11 cellular contexts compared by ENCODE assay signal in the genomic region with DNA sequence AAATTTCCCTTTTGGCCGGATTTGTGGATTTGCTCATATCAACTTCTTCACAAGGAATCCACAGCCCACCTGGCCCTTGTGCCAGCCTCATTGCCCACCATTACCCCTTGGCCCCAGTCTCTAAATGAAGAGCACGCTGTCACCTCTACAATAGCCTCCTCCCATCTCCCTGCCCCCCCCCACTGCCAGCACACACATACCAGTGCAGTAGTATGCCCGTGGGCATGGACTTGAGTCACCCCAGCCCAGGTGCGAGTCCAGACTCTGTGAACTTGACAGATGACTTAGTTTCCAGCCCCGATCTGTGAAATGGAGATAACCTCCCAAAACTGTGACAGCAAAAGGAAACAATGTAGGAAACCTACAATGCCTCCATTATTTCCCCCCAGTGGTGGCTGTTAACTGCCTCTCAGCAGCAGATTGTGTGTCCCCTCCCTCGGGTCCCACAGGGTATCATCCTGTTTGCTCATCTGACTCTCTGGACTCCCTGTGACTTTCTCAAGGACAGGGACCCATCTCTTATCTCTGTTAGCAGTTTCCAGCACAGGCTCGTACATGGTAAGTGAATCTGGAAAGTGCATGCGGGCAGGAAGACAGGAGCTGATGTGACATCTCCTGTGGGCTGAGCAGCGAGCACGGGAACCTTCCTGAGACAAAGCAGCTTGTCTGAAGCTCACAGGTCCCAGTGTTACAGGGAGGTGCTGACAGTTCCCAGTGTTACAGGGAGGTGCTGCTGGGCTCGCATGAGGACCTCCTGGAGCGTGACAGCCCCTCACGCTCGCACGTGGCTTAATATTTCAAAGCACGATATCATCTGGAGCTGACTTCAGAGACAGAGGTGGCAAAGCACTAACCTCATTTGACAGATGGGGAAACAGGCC. TPM values are rescaled to one million over a fixed set of nuclear protein-coding genes. Genes with fewer than 3 reads are reported as not detected.
DNase-seq lines count a peak whose midpoint lies in the region; ATAC-seq and TF ChIP-seq lines count a peak whose summit lies in the region.
"Had no signal": no experiment of that assay in that cellular context is flagged by ENCODE, and none has a peak within 500 bp of the region (broad histone marks: within the 10 kb centered on the region; RNA-seq: fewer than 3 reads in every experiment).

No MANE protein-coding gene starts in this region.

- TF ChIP-seq CTCF in PC-3 (conservative IDR thresholded peaks at IDR 0.05; ENCODE audit: low read depth, low read length) = no peak
- no peak for TF ChIP-seq CTCF in brain microvascular endothelial cell (IDR thresholded peaks at IDR 0.05; ENCODE audit: low read depth, low read length, missing control alignments)

- H3K9me3 Mint-ChIP-seq in activated naive CD8-positive, alpha-beta T cell (ENCODE audit: low read depth) = no peaks in the 10 kb centered on the region

- peaks cover 61% of the 10 kb centered on the region for H3K4me1 ChIP-seq in PC-3 (ENCODE audit: insufficient read depth, low read length)

- no peaks in the 10 kb centered on the region for H3K9me2 ChIP-seq in PC-3 (replicated peaks; ENCODE audit: low read length)

- intact Hi-C loops in PC-3 (cut with micrococcal nuclease) = no loop called here

- CTCF ChIA-PET in PC-3 (lab: Charles Lee) = interaction anchor here (1.6 kb wide), 1 partner anchor 86 kb away, joined by 7 read pairs; no protein-coding TSS in a partner anchor

- no peak overlapping the region for H3K4me3 Mint-ChIP-seq in activated naive CD8-positive, alpha-beta T cell

- no peaks in the 10 kb centered on the region for H3K27me3 Mint-ChIP-seq in activated naive CD8-positive, alpha-beta T cell

- ATAC-seq in PC-3 = no peak
- no peak for ATAC-seq in HG03520 (IDR thresholded peaks at IDR 0.05; ENCODE audit: unreplicated experiment)
- ATAC-seq: HCT116, left lung had no signal

- H3F3A ChIP-seq in PC-3 (ENCODE audit: low read length, unreplicated experiment) = no peaks in the 10 kb centered on the region

- POLR2A ChIA-PET in PC-3 (lab: Charles Lee; ENCODE audit: unreplicated experiment) = no interaction called here

- peak; percentile 7 for TF ChIP-seq POLR2A in GM15510 (IDR thresholded peaks at IDR 0.05; ENCODE audit: borderline replicate concordance, extremely low read depth, insufficient read length)

- no TSS peak for BruUV-seq in PC-3 (replicated peaks; lab: Mats Ljungman, UMichigan)

- in situ Hi-C loops in brain microvascular endothelial cell (cut with HindIII; ENCODE audit: low pct_ligation_motif_present, low sequenced_read_pairs) = no loop called here

- H3K4me2 ChIP-seq in PC-3 (ENCODE audit: low read length) = no peak overlapping the region

- H3K9ac ChIP-seq in PC-3 (ENCODE audit: low read length) = no peak overlapping the region

- H2AFZ ChIP-seq in PC-3 (ENCODE audit: low read length) = no peak overlapping the region

- no peaks in the 10 kb centered on the region for H3K27me3 ChIP-seq in PC-3 (ENCODE audit: low read length)
- no peaks in the 10 kb centered on the region for H3K27me3 ChIP-seq in brain microvascular endothelial cell (replicated peaks)
- H3K27me3 ChIP-seq: left lung had no signal

- peaks cover under 1% of the 10 kb centered on the region for H3K36me3 Mint-ChIP-seq in activated naive CD8-positive, alpha-beta T cell

- no peaks in the 10 kb centered on the region for H4K20me1 ChIP-seq in PC-3 (ENCODE audit: low read length)

- H3K79me2 ChIP-seq in PC-3 (ENCODE audit: low read length) = peaks cover 9% of the 10 kb centered on the region

- no peak overlapping the region for H3K27ac ChIP-seq in PC-3 (ENCODE audit: low read length)
- H3K27ac ChIP-seq in brain microvascular endothelial cell = no peak overlapping the region
- H3K27ac ChIP-seq: left lung had no signal

- no peaks in the 10 kb centered on the region for H3K9me3 ChIP-seq in PC-3 (ENCODE audit: low read length)
- H3K9me3 ChIP-seq: left lung had no signal

- H3K4me3 ChIP-seq in PC-3 (ENCODE audit: low read length) (no peak overlapping the region), brain microvascular endothelial cell (ENCODE audit: low read depth, low read length) (no peak overlapping the region)
- H3K4me3 ChIP-seq: left lung had no signal

- H3K36me3 ChIP-seq in PC-3 (ENCODE audit: low read depth, low read length) (0 out of 2 replicates have a peak, but pooled peaks cover 3% of the 10 kb centered on the region), brain microvascular endothelial cell (replicated peaks) (peaks cover 2% of the 10 kb centered on the region)
- H3K36me3 ChIP-seq: left lung had no signal

- DNase-seq in PC-3 = peak; percentile 43
- DNase-seq in retina = peak; percentile 49
- DNase-seq in HuH-7.5 (ENCODE audit: low spot score) = no peak
- no peak for DNase-seq in COLO668 (lab: John Stamatoyannopoulos, UW; ENCODE audit: unreplicated experiment)
- DNase-seq in brain microvascular endothelial cell = no peak
- DNase-seq: Kasumi-1 had no signal

- peak overlapping the region; percentile 71 for H3K27ac Mint-ChIP-seq in activated naive CD8-positive, alpha-beta T cell

- peaks cover 75% of the 10 kb centered on the region for H3K4me1 Mint-ChIP-seq in activated naive CD8-positive, alpha-beta T cell (ENCODE audit: low read depth)

RNA-seq across cellular contexts. Expression of gene TMEM185B, which starts 4.2 kb away (rescaled TPM):
- total RNA-seq in PC-3 (2014; rRNA removed) = 67.5 and 83.6 TPM in 2 replicates

RNA-seq across cellular contexts. Expression of gene RALB, which starts 25.3 kb away (rescaled TPM):
- 49.1 and 57.9 TPM in 2 replicates for total RNA-seq in PC-3 (2014; rRNA removed)

Comparison
In these comparisons a context has a peak if more than half of its experiments do, and no peak if none do; other contexts are left out.
1. DNase-seq: peak in PC-3 (single experiment) and retina (single experiment); none in HuH-7.5 (single experiment), COLO668 (single experiment) and brain microvascular endothelial cell (single experiment).